Comparison of ENCODE assay signal across 25 cellular contexts in genomic region chr3:184595726-184596125, GRCh38. TPM values are rescaled to one million over a fixed set of nuclear protein-coding genes. Genes with fewer than 3 reads are reported as not detected.
A peak's percentile ranks its signal among the peaks of the same experiment; 100 is the strongest.
DNase-seq lines count a peak whose midpoint lies in the region; TF ChIP-seq lines count a peak whose summit lies in the region.
"Had no signal": no experiment of that assay in that cellular context is flagged by ENCODE, and none has a peak within 500 bp of the region (broad histone marks: within the 10 kb centered on the region; RNA-seq: fewer than 3 reads in every experiment).

No MANE protein-coding gene starts in this region.

- H3K4me3 Mint-ChIP-seq in brain (no peak overlapping the region), nephron progenitor cell (no peak overlapping the region)
- H3K4me3 Mint-ChIP-seq: CD8-positive, alpha-beta T cell had no signal

- no peak for TF ChIP-seq CTCF in brain (conservative IDR thresholded peaks at IDR 0.05)
- TF ChIP-seq CTCF in nephron progenitor cell (IDR thresholded peaks at IDR 0.05): no peak
- no peak for TF ChIP-seq CTCF in spleen (IDR thresholded peaks at IDR 0.05 in 8 of 11, conservative IDR thresholded peaks at IDR 0.05 in 3 of 11)

- H3K27ac Mint-ChIP-seq in brain: peak overlapping the region in 3 of 5 experiments; percentile 52 to 78 (median 55)
- H3K27ac Mint-ChIP-seq in nephron progenitor cell: peak overlapping the region; percentile 99
- H3K27ac Mint-ChIP-seq: CD8-positive, alpha-beta T cell had no signal

- H3K9ac ChIP-seq in BLaER1 treated with 17β-estradiol and CSF1 and Interleukin-3, amounts not matched to agents 10 nM and 100 nM: no peak overlapping the region

- WGBS in spleen, 5 donors: 46 to 83% (median 64%) methylated on average over 6 to 8 of the region's 8 CpGs

- intact Hi-C loops in spleen (cut with DNase I; ENCODE audit: low total_unique reads): no loop called here

- peak; percentile 72 for DNase-seq in H7
- DNase-seq in nephron progenitor cell: no peak
- DNase-seq in erythroblast (lab: John Stamatoyannopoulos, UW): no peak
- no peak for DNase-seq in SIG-M5 (lab: John Stamatoyannopoulos, UW)
- no peak for DNase-seq in spleen
- DNase-seq in NCI-H2081 treated with DMSO at 0.1 percent for 48 hours (lab: John Stamatoyannopoulos, UW): no peak
- DNase-seq: AML-193; CD8-positive, alpha-beta T cell; DMS 273 treated with DMSO at 0.1 percent for 48 hours; DND-41; HCEC 1CT; KBM-7; MV-4-11; NCI-H1105 treated with DMSO at 0.1 percent for 48 hours; NCI-H146; NCI-H1930; NCI-H2227 treated with DMSO at 0.1 percent for 48 hours; NCI-H526 treated with DMSO at 0.1 percent for 48 hours; Peyer's patch had no signal

- H3K9me3 Mint-ChIP-seq in brain (peaks cover 0 to 10% (median 0%) of the 10 kb centered on the region in 5 experiments), nephron progenitor cell (no peaks in the 10 kb centered on the region)
- H3K9me3 Mint-ChIP-seq: CD8-positive, alpha-beta T cell had no signal

- peaks cover 15 to 25% (median 18%) of the 10 kb centered on the region in 11 experiments for H3K27me3 ChIP-seq in BLaER1 treated with 17β-estradiol and CSF1 and Interleukin-3, amounts not matched to agents 10 nM and 100 nM
- H3K27me3 ChIP-seq in H7 (ENCODE audit: control insufficient read depth, insufficient read depth, low read length) (peaks cover 34% of the 10 kb centered on the region), spleen (replicated peaks in 1 of 7) (peaks cover 0 to 10% (median 0%) of the 10 kb centered on the region in 7 donors)
- H3K27me3 ChIP-seq: Peyer's patch had no signal

- no peak for TF ChIP-seq POLR2A in erythroblast (IDR thresholded peaks at IDR 0.05; ENCODE audit: low read length)
- no peak for TF ChIP-seq POLR2A in spleen (IDR thresholded peaks at IDR 0.05)

- H4K20me1 ChIP-seq in BLaER1 treated with 17β-estradiol and CSF1 and Interleukin-3, amounts not matched to agents 10 nM and 100 nM: no peaks in the 10 kb centered on the region; a peak in 1 of 22 replicates

- H3K4me1 ChIP-seq in BLaER1 treated with 17β-estradiol and CSF1 and Interleukin-3, amounts not matched to agents 10 nM and 100 nM: peaks cover 32 to 57% (median 37%) of the 10 kb centered on the region in 10 experiments
- peaks cover 0 to 25% (median 4%) of the 10 kb centered on the region in 6 donors for H3K4me1 ChIP-seq in spleen
- H3K4me1 ChIP-seq: A549, Peyer's patch had no signal

- H3K4me1 Mint-ChIP-seq in brain (peaks cover 61% of the 10 kb centered on the region), nephron progenitor cell (peaks cover 97% of the 10 kb centered on the region)

- no peaks in the 10 kb centered on the region for H3K9me3 ChIP-seq in BLaER1 treated with 17β-estradiol and CSF1 and Interleukin-3, amounts not matched to agents 10 nM and 100 nM (replicated peaks in 1 of 11)
- no peaks in the 10 kb centered on the region for H3K9me3 ChIP-seq in spleen
- H3K9me3 ChIP-seq: A549, Peyer's patch had no signal

- peak overlapping the region in 1 of 11 experiments; percentile 9; a peak in 2 of 22 replicates for H3K27ac ChIP-seq in BLaER1 treated with 17β-estradiol and CSF1 and Interleukin-3, amounts not matched to agents 10 nM and 100 nM
- no peak overlapping the region for H3K27ac ChIP-seq in spleen
- H3K27ac ChIP-seq: A549, C4-2B, Peyer's patch had no signal

- no peak overlapping the region for H3K4me3 ChIP-seq in BLaER1 treated with 17β-estradiol and CSF1 and Interleukin-3, amounts not matched to agents 10 nM and 100 nM
- H3K4me3 ChIP-seq in H7 (ENCODE audit: insufficient read depth, low read depth, low read length) (no peak overlapping the region), spleen (no peak overlapping the region)
- H3K4me3 ChIP-seq: A549, Peyer's patch had no signal

- no peaks in the 10 kb centered on the region for H3K36me3 Mint-ChIP-seq in brain
- no peaks in the 10 kb centered on the region for H3K36me3 Mint-ChIP-seq in nephron progenitor cell (ENCODE audit: low read depth)
- H3K36me3 Mint-ChIP-seq: CD8-positive, alpha-beta T cell had no signal

- H3K27me3 Mint-ChIP-seq in brain (peaks cover 16% of the 10 kb centered on the region), nephron progenitor cell (ENCODE audit: low read depth, poor library complexity) (peaks cover 9% of the 10 kb centered on the region)

- H3K4me2 ChIP-seq in BLaER1 treated with 17β-estradiol and CSF1 and Interleukin-3, amounts not matched to agents 10 nM and 100 nM: peak overlapping the region; percentile 45 to 81 (median 70); a peak in 21 of 22 replicates
- H3K4me2 ChIP-seq: A549 had no signal

- no peaks in the 10 kb centered on the region for H3K36me3 ChIP-seq in BLaER1 treated with 17β-estradiol and CSF1 and Interleukin-3, amounts not matched to agents 10 nM and 100 nM
- no peaks in the 10 kb centered on the region for H3K36me3 ChIP-seq in H7 (replicated peaks; ENCODE audit: control insufficient read depth, insufficient read depth, low read length)
- no peaks in the 10 kb centered on the region for H3K36me3 ChIP-seq in spleen
- H3K36me3 ChIP-seq: Peyer's patch had no signal

RNA-seq across cellular contexts. Expression of gene EPHB3, which starts 34.1 kb away (rescaled TPM):
- total RNA-seq in H7 (2014; rRNA removed; shearing (Covaris generic)): 8.4 and 11.1 TPM in 2 replicates
- polyA plus RNA-seq in brain (ENCODE audit: insufficient read depth, low read depth, low replicate concordance) (17.0 TPM), spleen (under 1 TPM; 0.48 to 0.98 (median 0.52) TPM)
- 1 to 10 TPM in 4 of 7 donors, under 1 TPM in 3; 0.23 to 2.3 (median 1.3) TPM for total RNA-seq in spleen
- total RNA-seq: CD8-positive, alpha-beta T cell; NCI-H460; OCI-LY7 had no signal
